Comparison of ENCODE assay signal across 10 cellular contexts in the genomic region with DNA sequence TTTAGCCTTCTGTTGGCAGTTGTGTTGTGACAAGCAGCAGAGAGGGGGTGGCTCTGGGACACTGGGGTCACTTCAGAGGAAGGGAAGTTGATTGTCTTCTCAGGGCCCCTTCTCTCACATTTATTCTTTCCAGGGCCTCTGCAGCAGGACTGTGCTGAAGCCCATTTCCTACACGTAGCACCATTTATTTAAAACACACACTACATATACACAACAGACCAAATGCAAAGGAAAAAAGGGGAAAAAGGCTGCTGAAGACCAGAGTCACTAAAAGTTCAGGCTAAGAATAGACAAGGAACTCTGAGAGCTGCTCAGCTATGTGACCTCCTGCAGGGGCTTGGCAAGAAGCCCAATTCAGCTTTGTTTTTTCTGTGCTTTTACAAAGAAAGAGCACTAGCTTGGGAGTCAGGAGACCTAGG. TPM values are rescaled to one million over a fixed set of nuclear protein-coding genes. Genes with fewer than 3 reads are reported as not detected.
DNase-seq lines count a peak whose midpoint lies in the region; ATAC-seq, FAIRE-seq and TF ChIP-seq lines count a peak whose summit lies in the region.
"Had no signal": no experiment of that assay in that cellular context is flagged by ENCODE, and none has a peak within 500 bp of the region (broad histone marks: within the 10 kb centered on the region; RNA-seq: fewer than 3 reads in every experiment).

No MANE protein-coding gene starts in this region.

- ATAC-seq in GM18858 (IDR thresholded peaks at IDR 0.05; ENCODE audit: unreplicated experiment) (no peak), GM18861 (IDR thresholded peaks at IDR 0.05; ENCODE audit: unreplicated experiment) (no peak)

- H3K27me3 ChIP-seq in left ventricle myocardium inferior (ENCODE audit: low read depth) (no peaks in the 10 kb centered on the region), smooth muscle cell (ENCODE audit: low read depth) (no peaks in the 10 kb centered on the region)

- no peaks in the 10 kb centered on the region for H3K9me3 ChIP-seq in left ventricle myocardium inferior (replicated peaks)
- no peaks in the 10 kb centered on the region for H3K9me3 ChIP-seq in smooth muscle cell (replicated peaks; ENCODE audit: low read depth)
- no peaks in the 10 kb centered on the region for H3K9me3 ChIP-seq in kidney (ENCODE audit: control insufficient read depth in 1 of 2, low read length in 2 of 2)

- peaks cover 9% of the 10 kb centered on the region for H3F3A ChIP-seq in smooth muscle cell (ENCODE audit: low read depth)

- H3K4me1 ChIP-seq in left ventricle myocardium inferior: peaks cover 44% of the 10 kb centered on the region
- peaks cover 9% of the 10 kb centered on the region for H3K4me1 ChIP-seq in smooth muscle cell (ENCODE audit: low read depth)
- H3K4me1 ChIP-seq in kidney (ENCODE audit: control insufficient read depth in 1 of 2, insufficient read depth in 1 of 2, low read depth in 1 of 2, low read length in 2 of 2): peaks cover 14 to 26% of the 10 kb centered on the region in 2 donors

- WGBS in smooth muscle cell (ENCODE audit: low lambda C conversion rate): 31% methylated on average over 1 of the region's 1 CpG

- FAIRE-seq in kidney (lab: Jason Lieb, UNC): no peak

- intact Hi-C loops in left ventricle myocardium inferior (cut with micrococcal nuclease) (no loop called here), kidney (cut with DNase I) (no loop called here)

- no peaks in the 10 kb centered on the region for H4K20me1 ChIP-seq in smooth muscle cell (ENCODE audit: low read depth)

- H2AFZ ChIP-seq in smooth muscle cell (ENCODE audit: low read depth): no peak overlapping the region

- H3K4me3 ChIP-seq in left ventricle myocardium inferior (peak overlapping the region; percentile 27), smooth muscle cell (no peak overlapping the region), kidney (ENCODE audit: low read length in 2 of 2) (no peak overlapping the region)
- H3K4me3 ChIP-seq: skin epidermis had no signal

- H3K27ac ChIP-seq in left ventricle myocardium inferior (replicated peaks) (peak overlapping the region; percentile 83), smooth muscle cell (ENCODE audit: low read depth) (peak overlapping the region; percentile 18), kidney (ENCODE audit: low read depth in 2 of 2, low read length in 2 of 2) (peak overlapping the region in 1 of 2 donors; percentile 28)

- TF ChIP-seq CTCF in left ventricle myocardium inferior (IDR thresholded peaks at IDR 0.05; ENCODE audit: borderline replicate concordance) (no peak), smooth muscle cell (IDR thresholded peaks at IDR 0.05; ENCODE audit: borderline replicate concordance, insufficient read depth, poor library complexity, severe bottlenecking) (no peak), kidney (IDR thresholded peaks at IDR 0.05; ENCODE audit: borderline replicate concordance, extremely low read depth, insufficient read depth) (no peak)

- no peak overlapping the region for H3K9ac ChIP-seq in smooth muscle cell (ENCODE audit: low read depth)
- H3K9ac ChIP-seq in kidney (ENCODE audit: low read length in 2 of 2): no peak overlapping the region

- H3K36me3 ChIP-seq in left ventricle myocardium inferior (no peaks in the 10 kb centered on the region), smooth muscle cell (ENCODE audit: low read depth) (no peaks in the 10 kb centered on the region), kidney (ENCODE audit: control insufficient read depth in 1 of 2, insufficient read depth in 2 of 2, low read length in 2 of 2) (no peaks in the 10 kb centered on the region)

- peak overlapping the region; percentile 16 for H3K4me2 ChIP-seq in smooth muscle cell

- DNase-seq in HS-27A (ENCODE audit: low read depth) (peak; percentile 52), SKM-1 (lab: John Stamatoyannopoulos, UW; ENCODE audit: unreplicated experiment) (peak; percentile 58), left ventricle myocardium inferior (peak; percentile 36), smooth muscle cell (lab: John Stamatoyannopoulos, UW; ENCODE audit: unreplicated experiment) (no peak), kidney (no peak), T-helper 2 cell (no peak)
- DNase-seq: NCI-H526 treated with DMSO at 0.1 percent for 48 hours had no signal

- H3K79me2 ChIP-seq in smooth muscle cell (ENCODE audit: low read depth): no peaks in the 10 kb centered on the region

RNA-seq across cellular contexts. Expression of a gene that starts 28.3 kb away (rescaled TPM):
- 1.1 TPM for total RNA-seq in left ventricle myocardium inferior
- total RNA-seq in smooth muscle cell: not detected in 2 replicates
- polyA plus RNA-seq in smooth muscle cell: 0.21 and 0.38 TPM in 2 replicates
- total RNA-seq in kidney: 1.0 TPM
- 64.6 TPM for polyA plus RNA-seq in kidney (ENCODE audit: insufficient read depth, low read depth, low replicate concordance)

RNA-seq across cellular contexts. Expression of a gene that starts 39.4 kb away (rescaled TPM):
- total RNA-seq in left ventricle myocardium inferior (3.6 TPM), smooth muscle cell (1.5 and 1.8 TPM in 2 replicates), kidney (6.9 TPM)
- polyA plus RNA-seq in smooth muscle cell (1.6 and 3.8 TPM in 2 replicates), kidney (ENCODE audit: insufficient read depth, low read depth, low replicate concordance) (6.1 TPM)

Comparison
In these comparisons a context has a peak if more than half of its experiments do, and no peak if none do; other contexts are left out.
1. DNase-seq: peak in HS-27A (single experiment), SKM-1 (single experiment) and left ventricle myocardium inferior (single experiment); none in smooth muscle cell (single experiment), kidney (single experiment) and T-helper 2 cell (0 of 5).